ENCODE assay signal across 8 cellular contexts in the genomic region with DNA sequence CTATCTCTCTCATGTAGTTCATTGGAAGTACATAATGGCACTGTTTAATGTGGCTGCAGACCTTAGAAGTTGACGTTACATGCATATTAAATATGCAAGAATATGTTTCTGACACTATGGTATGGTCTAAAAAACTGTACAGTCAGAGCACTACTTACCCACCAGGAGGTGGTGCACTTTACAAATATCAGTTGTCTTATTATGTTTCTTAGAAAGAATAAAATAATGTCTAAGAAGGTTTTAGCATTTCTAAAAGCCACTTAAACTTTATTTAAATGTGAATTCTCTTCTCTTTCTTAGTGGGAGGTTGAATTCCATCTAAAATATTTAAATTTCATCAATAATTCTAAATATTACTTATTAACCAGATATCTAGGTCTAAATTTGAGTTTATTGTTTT. TPM values are rescaled to one million over a fixed set of nuclear protein-coding genes. Genes with fewer than 3 reads are reported as not detected.
DNase-seq lines count a peak whose midpoint lies in the region; ATAC-seq and TF ChIP-seq lines count a peak whose summit lies in the region.

No MANE protein-coding gene starts in this region.

- H3K4me1 Mint-ChIP-seq in immature natural killer cell, result peaks cover 9 to 16% of the 10 kb centered on the region in 2 donors

- 59 to 65% (median 61%) methylated on average over 1 of the region's 1 CpG for WGBS in heart left ventricle, 4 donors

- H3K27ac Mint-ChIP-seq in immature natural killer cell, result no peak overlapping the region

- no peaks in the 10 kb centered on the region for H3K9me3 Mint-ChIP-seq in immature natural killer cell

- H3K36me3 ChIP-seq in heart left ventricle (no peaks in the 10 kb centered on the region), right atrium auricular region (no peaks in the 10 kb centered on the region), upper lobe of right lung (no peaks in the 10 kb centered on the region)

- TF ChIP-seq POLR2A in heart left ventricle (IDR thresholded peaks at IDR 0.05) (no peak), erythroblast (IDR thresholded peaks at IDR 0.05; ENCODE audit: low read length) (no peak)

- DNase-seq in heart left ventricle, result no peak
- no peak for DNase-seq in right atrium auricular region (ENCODE audit: low spot score)
- peak; percentile 22 for DNase-seq in NCI-H524 treated with DMSO at 0.1 percent for 48 hours (lab: John Stamatoyannopoulos, UW)
- DNase-seq in erythroblast (lab: John Stamatoyannopoulos, UW), result peak; percentile 5 to 13
- DNase-seq in upper lobe of right lung, result no peak
- DNase-seq in effector CD8-positive, alpha-beta T cell (lab: John Stamatoyannopoulos, UW), result no peak
- DNase-seq in immature natural killer cell, result no peak
- no peak for DNase-seq in globus pallidus (ENCODE audit: low spot score)

- H3K4me1 ChIP-seq in heart left ventricle (peaks cover 0 to 17% (median 11%) of the 10 kb centered on the region in 12 donors), right atrium auricular region (peaks cover 0 to 15% of the 10 kb centered on the region in 2 donors), upper lobe of right lung (peaks cover 13% of the 10 kb centered on the region)

- TF ChIP-seq CTCF in heart left ventricle (IDR thresholded peaks at IDR 0.05) (peak in 7 of 12 donors; percentile 12 to 44 (median 26)), right atrium auricular region (IDR thresholded peaks at IDR 0.05) (peak in 1 of 2 donors; percentile 48), upper lobe of right lung (IDR thresholded peaks at IDR 0.05) (peak; percentile 28)

- H3K9me3 ChIP-seq in heart left ventricle (no peaks in the 10 kb centered on the region), right atrium auricular region (no peaks in the 10 kb centered on the region), upper lobe of right lung (no peaks in the 10 kb centered on the region)

- H3K4me3 ChIP-seq in heart left ventricle (no peak overlapping the region), right atrium auricular region (no peak overlapping the region), upper lobe of right lung (no peak overlapping the region)

- H3K27me3 ChIP-seq in heart left ventricle, result peaks cover 14 to 75% (median 32%) of the 10 kb centered on the region in 9 donors
- H3K27me3 ChIP-seq in right atrium auricular region, result peaks cover 0 to 15% of the 10 kb centered on the region in 2 donors
- H3K27me3 ChIP-seq in upper lobe of right lung, result peaks cover 70% of the 10 kb centered on the region

- no peaks in the 10 kb centered on the region for H3K36me3 Mint-ChIP-seq in immature natural killer cell

- no peak overlapping the region for H3K4me3 Mint-ChIP-seq in immature natural killer cell

- no peak for ATAC-seq in heart left ventricle
- no peak for ATAC-seq in upper lobe of right lung

- H3K27me3 Mint-ChIP-seq in immature natural killer cell (ENCODE audit: low read depth in 3 of 3), result peaks cover 13 to 27% (median 19%) of the 10 kb centered on the region in 3 donors

- intact Hi-C loops in heart left ventricle (cut with DNase I) (no loop called here), upper lobe of right lung (cut with DNase I) (no loop called here)

- no peak overlapping the region for H3K27ac ChIP-seq in heart left ventricle
- no peak overlapping the region for H3K27ac ChIP-seq in right atrium auricular region
- H3K27ac ChIP-seq in upper lobe of right lung, result no peak overlapping the region

RNA-seq across cellular contexts. Expression of gene TMEFF2, which starts 4.3 kb away (rescaled TPM):
- total RNA-seq in heart left ventricle (under 1 TPM in 3 of 9 donors, not detected in 6; 0.11 to 0.44 (median 0.35) TPM), right atrium auricular region (under 1 TPM in 1 of 2 donors, not detected in 1; 0.56 TPM), upper lobe of right lung (not detected)
- polyA plus RNA-seq in heart left ventricle (under 1 TPM in 1 of 2 donors, not detected in 1; 0.08 TPM), immature natural killer cell (not detected)

Comparison
In these comparisons a context has a peak if more than half of its experiments do, and no peak if none do; other contexts are left out.
1. DNase-seq: peak in NCI-H524 treated with DMSO at 0.1 percent for 48 hours (single experiment) and erythroblast (2 of 2); none in heart left ventricle (0 of 5), right atrium auricular region (single experiment), upper lobe of right lung (single experiment), effector CD8-positive, alpha-beta T cell (single experiment), immature natural killer cell (0 of 3) and globus pallidus (single experiment).